In the genomic region with DNA sequence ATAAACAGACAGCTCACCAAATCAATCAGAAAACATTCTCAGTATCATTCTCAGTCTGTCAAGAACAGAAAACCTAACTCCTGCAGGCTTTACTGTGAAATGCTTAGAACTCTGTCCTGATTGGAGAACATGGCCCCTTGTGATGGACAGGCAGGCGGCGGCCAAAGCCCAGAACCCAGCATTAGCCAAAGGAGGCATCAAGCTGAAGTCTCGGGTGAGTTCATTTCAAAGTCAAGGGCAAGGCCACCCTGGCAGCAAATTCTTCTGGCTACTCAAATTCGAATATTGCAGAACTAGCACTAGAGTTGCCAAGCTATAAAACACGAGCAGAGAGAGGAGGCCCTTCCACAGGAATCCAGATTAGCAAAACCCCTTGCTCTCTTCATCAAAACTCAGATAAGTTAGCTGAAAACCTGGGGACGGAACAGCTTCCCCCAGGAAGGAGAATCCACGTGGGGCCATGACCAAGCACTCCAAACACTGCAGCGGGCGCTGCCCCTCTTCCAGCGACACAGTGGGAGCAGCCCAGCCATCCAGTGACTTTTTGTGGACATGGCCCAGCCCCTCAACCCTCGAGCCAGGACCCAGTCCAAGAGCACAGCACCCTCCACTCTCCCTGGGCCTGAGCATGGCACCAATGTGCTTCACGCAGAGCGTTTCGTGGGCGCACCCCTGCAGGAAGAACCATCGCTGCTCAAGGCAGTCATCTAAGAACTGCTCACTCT, we compare ENCODE assay signal across 15 cellular contexts.
DNase-seq lines count a peak whose midpoint lies in the region; TF ChIP-seq lines count a peak whose summit lies in the region.
"Had no signal": no experiment of that assay in that cellular context is flagged by ENCODE, and none has a peak within 500 bp of the region (broad histone marks: within the 10 kb centered on the region; RNA-seq: fewer than 3 reads in every experiment).

No MANE protein-coding gene starts in this region.

- no peaks in the 10 kb centered on the region for H3K27me3 Mint-ChIP-seq in brain
- H3K27me3 Mint-ChIP-seq: naive B cell had no signal

- TF ChIP-seq EP300 in suprapubic skin (IDR thresholded peaks at IDR 0.05) = no peak

- no peaks in the 10 kb centered on the region for H3K36me3 ChIP-seq in suprapubic skin
- no peaks in the 10 kb centered on the region for H3K36me3 ChIP-seq in MM.1S (replicated peaks; ENCODE audit: insufficient read depth, low read length)
- H3K36me3 ChIP-seq: brain microvascular endothelial cell had no signal

- peaks cover 80% of the 10 kb centered on the region for H3K79me2 ChIP-seq in MM.1S (ENCODE audit: low read length)

- 84% methylated on average over 16 of the region's 16 CpGs for WGBS in suprapubic skin

- H3K4me3 ChIP-seq in suprapubic skin (no peak overlapping the region), MM.1S (ENCODE audit: low read length) (no peak overlapping the region)
- H3K4me3 ChIP-seq: skin epidermis had no signal

- H3K4me2 ChIP-seq in MM.1S (ENCODE audit: low read depth, low read length) = no peak overlapping the region
- H3K4me2 ChIP-seq: SK-N-SH had no signal

- H3K27ac ChIP-seq in layer of hippocampus (ENCODE audit: low read depth, low read length) = peak overlapping the region; percentile 16
- H3K27ac ChIP-seq in suprapubic skin = no peak overlapping the region
- H3K27ac ChIP-seq in MM.1S (ENCODE audit: low read length) = no peak overlapping the region
- H3K27ac ChIP-seq: brain microvascular endothelial cell, skin epidermis had no signal

- peak overlapping the region in 2 of 5 experiments; percentile 26 to 46 for H3K4me3 Mint-ChIP-seq in brain
- H3K4me3 Mint-ChIP-seq: activated T-helper 1 cell treated with anti-CD3 and anti-CD28 coated beads, Interleukin-12 subunit alpha, Interleukin-12 subunit beta, Interleukin-2, Interleukin-4 antibody, amounts not matched to agents 30 ng/mL and 10 ng/mL and 1 ng/mL, durations not matched to agents 14 hours and 24 hours and 36 hours had no signal

- H3K9me3 Mint-ChIP-seq in brain = no peaks in the 10 kb centered on the region
- H3K9me3 Mint-ChIP-seq: activated T-helper 1 cell treated with anti-CD3 and anti-CD28 coated beads, Interleukin-12 subunit alpha, Interleukin-12 subunit beta, Interleukin-2, Interleukin-4 antibody, amounts not matched to agents 30 ng/mL and 10 ng/mL and 1 ng/mL, durations not matched to agents 14 hours and 24 hours and 36 hours; naive B cell had no signal

- no peaks in the 10 kb centered on the region for H3K36me3 Mint-ChIP-seq in brain
- H3K36me3 Mint-ChIP-seq: naive B cell had no signal

- H3K9ac ChIP-seq in MM.1S (ENCODE audit: low read length) = no peak overlapping the region
- H3K9ac ChIP-seq: SK-N-SH had no signal

- peaks cover 90% of the 10 kb centered on the region for H3K4me1 Mint-ChIP-seq in brain

- no peaks in the 10 kb centered on the region for H3K9me2 ChIP-seq in MM.1S (replicated peaks; ENCODE audit: insufficient read depth, low read length)
- H3K9me2 ChIP-seq: SK-N-SH had no signal

- TF ChIP-seq POLR2A in suprapubic skin (IDR thresholded peaks at IDR 0.05) = no peak

- H3K27me3 ChIP-seq in layer of hippocampus (ENCODE audit: control insufficient read depth, insufficient read depth, low read length) (no peaks in the 10 kb centered on the region), suprapubic skin (no peaks in the 10 kb centered on the region), MM.1S (replicated peaks; ENCODE audit: insufficient read depth, low read length) (no peaks in the 10 kb centered on the region)
- H3K27me3 ChIP-seq: brain microvascular endothelial cell had no signal

- no peak overlapping the region for H2AFZ ChIP-seq in MM.1S (ENCODE audit: low read length)

- H4K20me1 ChIP-seq in MM.1S (ENCODE audit: insufficient read depth, low read length) = no peaks in the 10 kb centered on the region

- H3K4me1 ChIP-seq in suprapubic skin (peaks cover 34% of the 10 kb centered on the region), MM.1S (ENCODE audit: low read length) (no peaks in the 10 kb centered on the region)

- H3K9me3 ChIP-seq in suprapubic skin (no peaks in the 10 kb centered on the region), MM.1S (replicated peaks; ENCODE audit: insufficient read depth, low read length) (no peaks in the 10 kb centered on the region)
- H3K9me3 ChIP-seq: SK-N-SH had no signal

- no peaks in the 10 kb centered on the region for H3F3A ChIP-seq in MM.1S (ENCODE audit: insufficient read depth, low read length)

- TF ChIP-seq CTCF in brain (conservative IDR thresholded peaks at IDR 0.05) (no peak), suprapubic skin (IDR thresholded peaks at IDR 0.05) (no peak), MM.1S (IDR thresholded peaks at IDR 0.05; ENCODE audit: low read length) (no peak)

- H3K27ac Mint-ChIP-seq in brain = peak overlapping the region; percentile 45 to 91 (median 85)

- DNase-seq in activated CD4-positive, CD25-positive, alpha-beta regulatory T cell treated with anti-CD3 and anti-CD28 coated beads, Interleukin-2, amount 50 U/mL, for 72 hours = peak; percentile 6
- DNase-seq in activated CD4-positive, CD25-positive, alpha-beta regulatory T cell (lab: John Stamatoyannopoulos, UW) = no peak
- DNase-seq in suprapubic skin (ENCODE audit: low spot score in 2 of 2) (peak; percentile 49 to 76), RPMI8226 (no peak), MM.1S (no peak), NCI-H1105 treated with DMSO at 0.1 percent for 48 hours (lab: John Stamatoyannopoulos, UW) (no peak)
- DNase-seq: 8988T; brain microvascular endothelial cell; effector CD8-positive, alpha-beta T cell; SK-N-SH had no signal

Comparison
In these comparisons a context has a peak if more than half of its experiments do, and no peak if none do; other contexts are left out.
1. DNase-seq: peak in activated CD4-positive, CD25-positive, alpha-beta regulatory T cell treated with anti-CD3 and anti-CD28 coated beads, Interleukin-2, amount 50 U/mL, for 72 hours (single experiment) and suprapubic skin (2 of 2); none in activated CD4-positive, CD25-positive, alpha-beta regulatory T cell (0 of 4), RPMI8226 (single experiment), MM.1S (single experiment) and NCI-H1105 treated with DMSO at 0.1 percent for 48 hours (single experiment).